Comparison of ENCODE assay signal across 11 cellular contexts in genomic region chr7:76267107-76267834, GRCh38. TPM values are rescaled to one million over a fixed set of nuclear protein-coding genes. Genes with fewer than 3 reads are reported as not detected.
DNase-seq lines count a peak whose midpoint lies in the region; ATAC-seq, FAIRE-seq and TF ChIP-seq lines count a peak whose summit lies in the region.
"Had no signal": no experiment of that assay in that cellular context is flagged by ENCODE, and none has a peak within 500 bp of the region (broad histone marks: within the 10 kb centered on the region; RNA-seq: fewer than 3 reads in every experiment).

No MANE protein-coding gene starts in this region.

- H3K9me1 ChIP-seq in IMR-90 (ENCODE audit: insufficient read depth, low read length), result no peaks in the 10 kb centered on the region

- H3K4me1 Mint-ChIP-seq in Caco-2 (ENCODE audit: low read depth, unreplicated experiment), result no peaks in the 10 kb centered on the region

- H3K9me3 ChIP-seq in Caco-2 (no peaks in the 10 kb centered on the region), IMR-90 (ENCODE audit: control insufficient read depth, insufficient read depth, low read length) (no peaks in the 10 kb centered on the region), esophagus (ENCODE audit: control insufficient read depth in 2 of 2, insufficient read depth in 1 of 2, low read depth in 1 of 2, low read length in 1 of 2) (no peaks in the 10 kb centered on the region), psoas muscle (no peaks in the 10 kb centered on the region)

- H3K36me3 Mint-ChIP-seq in Caco-2 (ENCODE audit: insufficient read depth, unreplicated experiment), result no peaks in the 10 kb centered on the region

- no peak overlapping the region for H2BK20ac ChIP-seq in IMR-90 (ENCODE audit: low read depth, low read length)

- H3K27ac ChIP-seq in IMR-90 (ENCODE audit: insufficient read depth, low read length) (no peak overlapping the region), esophagus (ENCODE audit: low read depth in 2 of 2, low read length in 1 of 2) (no peak overlapping the region), psoas muscle (no peak overlapping the region)

- H3K36me3 ChIP-seq in Caco-2 (ENCODE audit: control insufficient read depth, insufficient read depth, low read length) (no peaks in the 10 kb centered on the region), IMR-90 (ENCODE audit: control insufficient read depth, insufficient read depth, low read length) (no peaks in the 10 kb centered on the region), esophagus (ENCODE audit: control insufficient read depth in 2 of 2, insufficient read depth in 2 of 2, low read length in 1 of 2) (no peaks in the 10 kb centered on the region), psoas muscle (ENCODE audit: insufficient read depth in 1 of 2, low read depth in 1 of 2) (no peaks in the 10 kb centered on the region)

- H3K4me3 ChIP-seq in Caco-2 (ENCODE audit: low read depth, low read length) (peak overlapping the region; percentile 23), IMR-90 (ENCODE audit: insufficient read depth, low read depth, low read length) (0 out of 2 replicates have a peak overlapping the region, but pooled peaks have one; percentile 7), esophagus (ENCODE audit: low read depth in 1 of 2, low read length in 2 of 2) (peak overlapping the region; percentile 39 to 42), psoas muscle (peak overlapping the region; percentile 56)

- dilution Hi-C loops in IMR-90 (cut with HindIII; ENCODE audit: low sequenced_read_pairs, unreplicated experiment), result no loop called here

- TF ChIP-seq RAD21 in IMR-90 (IDR thresholded peaks at IDR 0.05; ENCODE audit: low read length), result no peak

- H3K4me3 Mint-ChIP-seq in Caco-2 (ENCODE audit: unreplicated experiment), result peak overlapping the region; percentile 49

- no peak overlapping the region for H3K56ac ChIP-seq in IMR-90 (ENCODE audit: extremely low read depth, insufficient read depth, low read length)

- no peak overlapping the region for H3K27ac Mint-ChIP-seq in Caco-2 (ENCODE audit: unreplicated experiment)

- FAIRE-seq in GM19239 (lab: Jason Lieb, UNC), result no peak

- H3K4me2 ChIP-seq in IMR-90 (ENCODE audit: low read depth, low read length), result no peak overlapping the region

- ATAC-seq in IMR-90 (ENCODE audit: low read depth) (no peak; the same call in 1 of the 2 replicates), psoas muscle (no peak)

- H4K20me1 ChIP-seq in IMR-90 (ENCODE audit: insufficient read depth, low read length), result no peaks in the 10 kb centered on the region

- TF ChIP-seq CTCF in Caco-2 (IDR thresholded peaks at IDR 0.05; ENCODE audit: insufficient read depth in 1 of 2, low read depth in 1 of 2, low read length in 1 of 2, severe bottlenecking in 1 of 2, unreplicated experiment in 1 of 2), result no peak
- TF ChIP-seq CTCF in IMR-90 (conservative IDR thresholded peaks at IDR 0.05; ENCODE audit: low read depth, low read length), result no peak
- TF ChIP-seq CTCF in psoas muscle (IDR thresholded peaks at IDR 0.05), result no peak

- WGBS in IMR-90 (ENCODE audit: extremely low coverage in 2 of 2, insufficient read length in 1 of 2), 2 experiments, result 0% methylated on average over 8 of the region's 67 CpGs; no CpG with 5 or more reads in 1 of the 2 experiments
- WGBS in esophagus, 2 donors, result 1 to 2% methylated on average over 39 to 67 of the region's 67 CpGs
- 1 to 4% (median 1%) methylated on average over 23 to 67 of the region's 67 CpGs for WGBS in psoas muscle, 3 donors

- intact Hi-C loops in Caco-2 (cut with micrococcal nuclease; ENCODE audit: unreplicated experiment) (no loop called here), IMR-90 (cut with micrococcal nuclease) (no loop called here), psoas muscle (cut with DNase I) (no loop called here)

- no peak overlapping the region for H3K14ac ChIP-seq in IMR-90 (replicated peaks; ENCODE audit: low read depth, low read length)

- TF ChIP-seq POLR2A in IMR-90 (IDR thresholded peaks at IDR 0.05; ENCODE audit: low read depth, low read length), result no peak

- CTCF ChIA-PET in Caco-2 (lab: Charles Lee) (no interaction called here), IMR-90 (lab: Yijun Ruan, JAX) (no interaction called here)

- no peaks in the 10 kb centered on the region; the same call in none of the 2 replicates for H3K27me3 ChIP-seq in Caco-2 (replicated peaks; ENCODE audit: control insufficient read depth, insufficient read depth, low read length)
- H3K27me3 ChIP-seq in IMR-90 (ENCODE audit: control insufficient read depth, insufficient read depth, low read length), result peaks cover 44% of the 10 kb centered on the region
- H3K27me3 ChIP-seq in esophagus (ENCODE audit: control insufficient read depth in 1 of 2, insufficient read depth in 2 of 2, low read length in 2 of 2), result peaks cover 0 to 3% of the 10 kb centered on the region in 2 donors
- H3K27me3 ChIP-seq in psoas muscle (ENCODE audit: insufficient read depth in 3 of 3, low read length in 2 of 3), result peaks cover 0 to 32% (median 15%) of the 10 kb centered on the region in 3 donors

- H2AK5ac ChIP-seq in IMR-90 (ENCODE audit: low read depth, low read length), result no peak overlapping the region

- POLR2A ChIA-PET in Caco-2 (lab: Charles Lee), result no interaction called here
- POLR2A ChIA-PET in IMR-90 (lab: Charles Lee; ENCODE audit: unreplicated experiment), result no interaction called here

- H2BK15ac ChIP-seq in IMR-90 (ENCODE audit: low read depth, low read length), result no peak overlapping the region

- H3K4me1 ChIP-seq in Caco-2 (peaks cover 5% of the 10 kb centered on the region; the same call in 1 of the 2 replicates), IMR-90 (ENCODE audit: control insufficient read depth, insufficient read depth, low read length) (no peaks in the 10 kb centered on the region), esophagus (ENCODE audit: control insufficient read depth in 2 of 2, insufficient read depth in 2 of 2, low read length in 1 of 2) (peaks cover 5 to 6% of the 10 kb centered on the region in 2 donors), psoas muscle (peaks cover 4% of the 10 kb centered on the region)

- H3K23ac ChIP-seq in IMR-90 (ENCODE audit: low read depth, low read length), result 0 out of 2 replicates have a peak overlapping the region, but pooled peaks have one; percentile 10

- H3K27me3 Mint-ChIP-seq in Caco-2 (ENCODE audit: insufficient read depth, unreplicated experiment), result peaks cover 15% of the 10 kb centered on the region

- in situ Hi-C loops in IMR-90 (cut with MboI; ENCODE audit: low sequenced_read_pairs), result no loop called here

- no peak for DNase-seq in Caco-2
- DNase-seq in IMR-90, result no peak
- no peak for DNase-seq in psoas muscle
- DNase-seq in DMS 273 (lab: John Stamatoyannopoulos, UW; ENCODE audit: unreplicated experiment), result no peak
- no peak for DNase-seq in GM19239 (ENCODE audit: insufficient read length, low spot score)
- no peak for DNase-seq in NCI-H1092 (lab: John Stamatoyannopoulos, UW)
- no peak for DNase-seq in iPS-NIHi7 (ENCODE audit: extremely low spot score)
- DNase-seq: KG1, occipital lobe, PC-3 had no signal

- no peak overlapping the region for H2BK120ac ChIP-seq in IMR-90 (ENCODE audit: low read depth, low read length)

- H2BK5ac ChIP-seq in IMR-90 (ENCODE audit: low read depth, low read length, poor library complexity, severe bottlenecking), result no peak overlapping the region

- H2AFZ ChIP-seq in IMR-90 (replicated peaks; ENCODE audit: low read length, poor library complexity), result peak overlapping the region; percentile 80

- BruUV-seq in Caco-2 (replicated peaks; lab: Mats Ljungman, UMichigan) (no TSS peak), IMR-90 (replicated peaks; lab: Mats Ljungman, UMichigan) (no TSS peak)

- H3K4ac ChIP-seq in IMR-90 (ENCODE audit: low read depth, low read length), result no peak overlapping the region

- H4K5ac ChIP-seq in IMR-90 (ENCODE audit: low read depth, low read length), result no peak overlapping the region

- H2AK9ac ChIP-seq in IMR-90 (replicated peaks; ENCODE audit: low read depth, low read length, poor library complexity), result peak overlapping the region; percentile 70

- H4K8ac ChIP-seq in IMR-90 (ENCODE audit: low read depth in 2 of 2, low read length in 2 of 2), result no peak overlapping the region

- no peak overlapping the region for H3K9ac ChIP-seq in IMR-90 (ENCODE audit: low read depth, low read length)

- no peak overlapping the region for H3K18ac ChIP-seq in IMR-90 (ENCODE audit: low read depth, low read length)

- no peaks in the 10 kb centered on the region for H3K79me1 ChIP-seq in IMR-90 (ENCODE audit: low read depth in 1 of 2, low read length in 2 of 2)

- no peaks in the 10 kb centered on the region for H3K9me3 Mint-ChIP-seq in Caco-2 (ENCODE audit: unreplicated experiment)

- no peak overlapping the region for H4K91ac ChIP-seq in IMR-90 (ENCODE audit: insufficient read depth, low read depth, low read length)

TF ChIP-seq in IMR-90, 13 proteins besides CTCF, POLR2A, EP300 and RAD21:
- no peak for TF ChIP-seq RCOR1 (IDR thresholded peaks at IDR 0.05; ENCODE audit: insufficient replicate concordance, low read length)
- TF ChIP-seq FOS (IDR thresholded peaks at IDR 0.05; ENCODE audit: low read depth, low read length), result no peak
- TF ChIP-seq BHLHE40 (IDR thresholded peaks at IDR 0.05; ENCODE audit: low read depth, low read length), result no peak
- no peak for TF ChIP-seq ELK1 (IDR thresholded peaks at IDR 0.05; ENCODE audit: borderline replicate concordance, low read depth, low read length)
- TF ChIP-seq SMC3 (IDR thresholded peaks at IDR 0.05; ENCODE audit: low read depth, low read length), result no peak
- TF ChIP-seq NFE2L2 (IDR thresholded peaks at IDR 0.05; ENCODE audit: low read depth, low read length), result no peak
- no peak for TF ChIP-seq CHD1 (IDR thresholded peaks at IDR 0.05; ENCODE audit: low read depth, low read length)
- TF ChIP-seq CEBPB (IDR thresholded peaks at IDR 0.05; ENCODE audit: low read depth, low read length), result no peak
- no peak for TF ChIP-seq MAFK (IDR thresholded peaks at IDR 0.05; ENCODE audit: low read depth, low read length)

RNA-seq across cellular contexts. Expression of gene HSPB1, which starts 35.2 kb away (rescaled TPM):
- total RNA-seq in Caco-2 (2022) (82.1 and 89.1 TPM in 2 replicates), IMR-90 (2012; rRNA removed) (33.2 and 48.6 TPM in 2 replicates), psoas muscle (1,000 to 10,000 TPM; 2,972 to 5,803 (median 5,243) TPM)
- polyA plus RNA-seq in IMR-90 (2012; rRNA removed) (1,363 and 1,841 TPM in 2 replicates), esophagus (1,000 to 10,000 TPM; 4,444 to 4,845 TPM), psoas muscle (1,000 to 10,000 TPM; 1,312 to 4,364 (median 1,775) TPM)
- 2,238 and 2,632 TPM in 2 replicates for polyA plus RNA-seq in IMR-90 (2012; cell fraction: cytosol; rRNA removed)
- 412 and 1,178 TPM in 2 replicates for polyA plus RNA-seq in IMR-90 (2012; cell fraction: nucleus; rRNA removed; ENCODE audit: low replicate concordance)

Comparison
In these comparisons a context has a peak if more than half of its experiments do, and no peak if none do; other contexts are left out.
1. RNA of gene HSPB1, which starts 35.2 kb away (total RNA-seq): 2,972 to 5,803 TPM in psoas muscle; 82.1 to 89.1 TPM in Caco-2 and 33.2 to 48.6 TPM in IMR-90; every median in the first group is over 10 times any median in the second.
2. Peak in every context shown above with its lines, with median percentiles within 50 percentile points of each other: H3K4me3 ChIP-seq.